ENCODE assay signal across 8 cellular contexts in genomic region chr6:110958332-110959192, GRCh38. TPM values are rescaled to one million over a fixed set of nuclear protein-coding genes. Genes with fewer than 3 reads are reported as not detected.
A peak's percentile ranks its signal among the peaks of the same experiment; 100 is the strongest.
DNase-seq lines count a peak whose midpoint lies in the region; ATAC-seq and TF ChIP-seq lines count a peak whose summit lies in the region.

GTF3C6 (plus strand) TSS chr6:110958706; CDS start chr6:110958770, 64 bp downstream.

- ATAC-seq in GM19324 (IDR thresholded peaks at IDR 0.05; ENCODE audit: low FRiP score, unreplicated experiment) (peak; percentile 99), HG03469 (IDR thresholded peaks at IDR 0.05; ENCODE audit: unreplicated experiment) (peak; percentile 90)

- peaks cover 5 to 21% (median 15%) of the 10 kb centered on the region in 10 experiments; a peak in 16 of 20 replicates for H3K4me1 ChIP-seq in BLaER1 treated with 17β-estradiol and CSF1 and Interleukin-3, amounts not matched to agents 10 nM and 100 nM

- CTCF ChIA-PET in activated CD4-positive, alpha-beta T cell treated with anti-CD3 and anti-CD28 coated beads, Interleukin-2, amount 10 ng/mL, durations not matched to agents 7 days and 5 days (lab: Charles Lee): interaction anchor here (0.7 to 1.5 kb wide), 9 partner anchors 13 to 1948 kb away, joined by 3 to 16 read pairs (median 3); partner anchors contain the start of gene RPF2

- H3K36me3 Mint-ChIP-seq in activated CD4-positive, alpha-beta T cell treated with anti-CD3 and anti-CD28 coated beads, Interleukin-2, amount 10 ng/mL, durations not matched to agents 7 days and 5 days (ENCODE audit: low read depth): peaks cover 36% of the 10 kb centered on the region

- H3K9ac ChIP-seq in BLaER1 treated with 17β-estradiol and CSF1 and Interleukin-3, amounts not matched to agents 10 nM and 100 nM: peak within 1 kb of the TSS; percentile 84 to 99 (median 97)

- no peaks in the 10 kb centered on the region for H4K20me1 ChIP-seq in BLaER1 treated with 17β-estradiol and CSF1 and Interleukin-3, amounts not matched to agents 10 nM and 100 nM

- H3K9me3 ChIP-seq in BLaER1 treated with 17β-estradiol and CSF1 and Interleukin-3, amounts not matched to agents 10 nM and 100 nM (replicated peaks in 1 of 11): peaks cover 0 to 7% (median 5%) of the 10 kb centered on the region in 11 experiments; a peak in 11 of 22 replicates

- peak within 1 kb of the TSS; percentile 72 to 90 (median 86) for H3K4me3 ChIP-seq in BLaER1 treated with 17β-estradiol and CSF1 and Interleukin-3, amounts not matched to agents 10 nM and 100 nM
- peak within 1 kb of the TSS; percentile 82 for H3K4me3 ChIP-seq in coronary artery

- DNase-seq in NCI-H69 (lab: John Stamatoyannopoulos, UW): peak; percentile 93
- peak; percentile 96 for DNase-seq in activated CD4-positive, alpha-beta T cell treated with anti-CD3 and anti-CD28 coated beads, Interleukin-2, amount 10 ng/mL, durations not matched to agents 7 days and 5 days
- peak; percentile 94 for DNase-seq in coronary artery (ENCODE audit: low spot score)
- peak; percentile 76 to 90 (median 84) for DNase-seq in stimulated activated CD4-positive, alpha-beta T cell treated with anti-CD3 and anti-CD28 coated beads, Interleukin-1b, Interleukin-23, amount 100 ng/mL, for 24 hours (ENCODE audit: low read depth in 4 of 4, low spot score in 1 of 4)

- no peak for TF ChIP-seq CTCF in coronary artery (IDR thresholded peaks at IDR 0.05)

- peak within 1 kb of the TSS; percentile 99 for H3K4me3 Mint-ChIP-seq in activated CD4-positive, alpha-beta T cell treated with anti-CD3 and anti-CD28 coated beads, Interleukin-2, amount 10 ng/mL, durations not matched to agents 7 days and 5 days

- peaks cover under 1% of the 10 kb centered on the region for H3K27me3 Mint-ChIP-seq in activated CD4-positive, alpha-beta T cell treated with anti-CD3 and anti-CD28 coated beads, Interleukin-2, amount 10 ng/mL, durations not matched to agents 7 days and 5 days

- H3K36me3 ChIP-seq in BLaER1 treated with 17β-estradiol and CSF1 and Interleukin-3, amounts not matched to agents 10 nM and 100 nM: peaks cover 34 to 43% (median 42%) of the 10 kb centered on the region in 11 experiments

- POLR2A ChIA-PET in activated CD4-positive, alpha-beta T cell treated with anti-CD3 and anti-CD28 coated beads, Interleukin-2, amount 10 ng/mL, durations not matched to agents 7 days and 5 days (lab: Charles Lee): interaction anchor here (0.6 to 2.0 kb wide), 8 partner anchors 9 to 293 kb away, joined by 3 to 12 read pairs (median 4); partner anchors contain the start of genes AMD1 and CDK19

- peak within 1 kb of the TSS; percentile 100 for H3K27ac Mint-ChIP-seq in activated CD4-positive, alpha-beta T cell treated with anti-CD3 and anti-CD28 coated beads, Interleukin-2, amount 10 ng/mL, durations not matched to agents 7 days and 5 days

- no peaks in the 10 kb centered on the region for H3K27me3 ChIP-seq in BLaER1 treated with 17β-estradiol and CSF1 and Interleukin-3, amounts not matched to agents 10 nM and 100 nM
- H3K27me3 ChIP-seq in layer of hippocampus (ENCODE audit: control insufficient read depth, insufficient read depth, low read length): no peaks in the 10 kb centered on the region

- peak within 1 kb of the TSS; percentile 61 to 89 (median 79) for H3K4me2 ChIP-seq in BLaER1 treated with 17β-estradiol and CSF1 and Interleukin-3, amounts not matched to agents 10 nM and 100 nM

- peaks cover 18% of the 10 kb centered on the region for H3K4me1 Mint-ChIP-seq in activated CD4-positive, alpha-beta T cell treated with anti-CD3 and anti-CD28 coated beads, Interleukin-2, amount 10 ng/mL, durations not matched to agents 7 days and 5 days

- H3K27ac ChIP-seq in BLaER1 treated with 17β-estradiol and CSF1 and Interleukin-3, amounts not matched to agents 10 nM and 100 nM: peak within 1 kb of the TSS; percentile 92 to 99 (median 97)
- H3K27ac ChIP-seq in coronary artery: peak within 1 kb of the TSS; percentile 87 to 88
- H3K27ac ChIP-seq in layer of hippocampus (ENCODE audit: low read depth, low read length): peak within 1 kb of the TSS; percentile 97

- no peaks in the 10 kb centered on the region for H3K9me3 Mint-ChIP-seq in activated CD4-positive, alpha-beta T cell treated with anti-CD3 and anti-CD28 coated beads, Interleukin-2, amount 10 ng/mL, durations not matched to agents 7 days and 5 days

RNA-seq across cellular contexts. Expression of gene GTF3C6, which starts in this region (rescaled TPM):
- total RNA-seq in activated CD4-positive, alpha-beta T cell treated with anti-CD3 and anti-CD28 coated beads, Interleukin-2, amount 10 ng/mL, durations not matched to agents 7 days and 5 days: 10 to 100 TPM; 85.9 to 98.7 TPM

Comparison
In these comparisons a context has a peak if more than half of its experiments do, and no peak if none do; other contexts are left out.
1. Peak in every context shown above with its lines: DNase-seq, ATAC-seq, H3K4me3 ChIP-seq and H3K27ac ChIP-seq.